Comparison of ENCODE assay signal across 33 cellular contexts in the genomic region with DNA sequence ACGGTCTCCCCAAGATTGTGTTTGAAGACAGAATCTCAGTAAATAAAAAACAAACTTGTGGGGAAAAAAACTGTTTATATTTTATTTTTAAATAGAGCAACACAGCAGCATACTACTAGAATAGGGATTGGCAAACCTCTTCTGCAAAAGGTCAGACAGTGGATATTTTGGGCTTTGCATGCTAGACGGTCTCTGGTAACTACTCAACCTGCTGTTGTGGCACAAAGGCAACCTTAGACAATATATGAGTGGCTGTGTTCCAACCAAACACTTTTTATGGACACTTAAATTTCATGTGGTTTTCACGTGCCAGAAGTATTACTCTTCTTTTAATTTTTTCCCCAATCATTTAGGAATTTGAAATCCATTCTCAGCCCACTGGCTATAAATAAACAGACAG. TPM values are rescaled to one million over a fixed set of nuclear protein-coding genes. Genes with fewer than 3 reads are reported as not detected.
"Had no signal": no experiment of that assay in that cellular context is flagged by ENCODE, and none has a peak within 500 bp of the region (broad histone marks: within the 10 kb centered on the region; RNA-seq: fewer than 3 reads in every experiment).

No MANE protein-coding gene starts in this region.

- H3K27me3 ChIP-seq: Peyer's patch had no signal

- H3K4me3 ChIP-seq: K562, Peyer's patch had no signal

- H3K9me3 ChIP-seq: Peyer's patch had no signal

- H3K4me1 ChIP-seq: Peyer's patch had no signal

- FAIRE-seq: K562 had no signal

- H3K27ac Mint-ChIP-seq: activated B cell treated with CpG ODN at 0.5 μM for 24 hours; activated CD4-positive, alpha-beta memory T cell treated with anti-CD3 and anti-CD28 coated beads, Interleukin-2, amount 10 ng/mL, durations not matched to agents 7 days and 5 days; activated CD8-positive, alpha-beta memory T cell treated with anti-CD3 and anti-CD28 coated beads, Interleukin-2, amount 10 ng/mL, durations not matched to agents 7 days and 5 days; activated naive CD4-positive, alpha-beta T cell treated with anti-CD3 and anti-CD28 coated beads, Interleukin-2, amount 10 ng/mL, durations not matched to agents 7 days and 5 days; activated naive CD8-positive, alpha-beta T cell; activated naive CD8-positive, alpha-beta T cell treated with anti-CD3 and anti-CD28 coated beads, Interleukin-2, amount 50 U/mL, for 24 hours had no signal

- H3K36me3 Mint-ChIP-seq: activated CD8-positive, alpha-beta memory T cell treated with anti-CD3 and anti-CD28 coated beads, Interleukin-2, amount 10 ng/mL, durations not matched to agents 7 days and 5 days; activated naive CD4-positive, alpha-beta T cell treated with anti-CD3 and anti-CD28 coated beads, Interleukin-2, amount 10 ng/mL, durations not matched to agents 7 days and 5 days; activated naive CD8-positive, alpha-beta T cell; brain had no signal

- H3K4me3 Mint-ChIP-seq: activated B cell treated with CpG ODN at 0.5 μM for 24 hours; activated CD4-positive, alpha-beta memory T cell treated with anti-CD3 and anti-CD28 coated beads, Interleukin-2, amount 10 ng/mL, durations not matched to agents 7 days and 5 days; activated CD8-positive, alpha-beta memory T cell treated with anti-CD3 and anti-CD28 coated beads, Interleukin-2, amount 10 ng/mL, durations not matched to agents 7 days and 5 days; activated naive CD4-positive, alpha-beta T cell treated with anti-CD3 and anti-CD28 coated beads, Interleukin-2, amount 10 ng/mL, durations not matched to agents 7 days and 5 days; activated naive CD8-positive, alpha-beta T cell; activated naive CD8-positive, alpha-beta T cell treated with anti-CD3 and anti-CD28 coated beads, Interleukin-2, amount 50 U/mL, for 24 hours; brain had no signal

- H3K36me3 ChIP-seq: Peyer's patch had no signal

- H3K27ac ChIP-seq: Peyer's patch, VCaP had no signal

- H3K4me1 Mint-ChIP-seq: activated B cell treated with CpG ODN at 0.5 μM for 24 hours; activated CD4-positive, alpha-beta memory T cell treated with anti-CD3 and anti-CD28 coated beads, Interleukin-2, amount 10 ng/mL, durations not matched to agents 7 days and 5 days; activated CD8-positive, alpha-beta memory T cell treated with anti-CD3 and anti-CD28 coated beads, Interleukin-2, amount 10 ng/mL, durations not matched to agents 7 days and 5 days; activated naive CD4-positive, alpha-beta T cell treated with anti-CD3 and anti-CD28 coated beads, Interleukin-2, amount 10 ng/mL, durations not matched to agents 7 days and 5 days; activated naive CD8-positive, alpha-beta T cell treated with anti-CD3 and anti-CD28 coated beads, Interleukin-2, amount 50 U/mL, for 24 hours had no signal

- H3K9me3 Mint-ChIP-seq: activated B cell treated with CpG ODN at 0.5 μM for 24 hours; activated CD4-positive, alpha-beta memory T cell treated with anti-CD3 and anti-CD28 coated beads, Interleukin-2, amount 10 ng/mL, durations not matched to agents 7 days and 5 days; activated naive CD4-positive, alpha-beta T cell treated with anti-CD3 and anti-CD28 coated beads, Interleukin-2, amount 10 ng/mL, durations not matched to agents 7 days and 5 days; activated naive CD8-positive, alpha-beta T cell treated with anti-CD3 and anti-CD28 coated beads, Interleukin-2, amount 50 U/mL, for 24 hours had no signal

- DNase-seq: activated B cell treated with CpG ODN at 0.5 μM for 24 hours; activated CD4-positive, alpha-beta memory T cell treated with anti-CD3 and anti-CD28 coated beads, Interleukin-2, amount 10 ng/mL, durations not matched to agents 7 days and 5 days; activated CD4-positive, alpha-beta T cell treated with anti-CD3 and anti-CD28 coated beads for 4 hours; activated CD4-positive, CD25-positive, alpha-beta regulatory T cell treated with anti-CD3 and anti-CD28 coated beads, Interleukin-2, amount 50 U/mL, for 72 hours; activated CD8-positive, alpha-beta memory T cell treated with anti-CD3 and anti-CD28 coated beads for 24 hours; activated CD8-positive, alpha-beta memory T cell treated with anti-CD3 and anti-CD28 coated beads, Interleukin-2, amount 10 ng/mL, durations not matched to agents 7 days and 5 days; activated CD8-positive, alpha-beta memory T cell treated with anti-CD3 and anti-CD28 coated beads, Interleukin-2, amount 50 U/mL, for 48 hours; activated effector memory CD4-positive, alpha-beta T cell treated with Interleukin-2 at 50 U/mL for 16 hours; activated naive CD4-positive, alpha-beta T cell treated with anti-CD3 and anti-CD28 coated beads, Interleukin-2, amount 10 ng/mL, durations not matched to agents 7 days and 5 days; activated naive CD8-positive, alpha-beta T cell treated with anti-CD3 and anti-CD28 coated beads, Interleukin-2, amount 50 U/mL, for 24 hours; activated T-cell treated with anti-CD3 and anti-CD28 coated beads, Interleukin-2, amount 50 U/mL, for 48 hours; NCI-H1092 treated with DMSO at 0.1 percent for 48 hours; NCI-H1417; NCI-H146; NCI-H187; NCI-H2029 treated with DMSO at 0.1 percent for 48 hours; NCI-H2107; NCI-H2171; NCI-H510A; NCI-H526; NCI-H748 treated with DMSO at 0.1 percent for 48 hours; NK-92 treated with Interleukin-12 subunit alpha and Interleukin-12 subunit beta, amount 100 ng/mL, for 24 hours; PC-3; Peyer's patch; RPMI8226; SW 1271; T-helper 1 cell; T-helper 2 cell; T-helper 9 cell had no signal

- H3K27me3 Mint-ChIP-seq: activated CD4-positive, alpha-beta memory T cell treated with anti-CD3 and anti-CD28 coated beads, Interleukin-2, amount 10 ng/mL, durations not matched to agents 7 days and 5 days; activated CD8-positive, alpha-beta memory T cell treated with anti-CD3 and anti-CD28 coated beads, Interleukin-2, amount 10 ng/mL, durations not matched to agents 7 days and 5 days; activated naive CD4-positive, alpha-beta T cell treated with anti-CD3 and anti-CD28 coated beads, Interleukin-2, amount 10 ng/mL, durations not matched to agents 7 days and 5 days; activated naive CD8-positive, alpha-beta T cell had no signal

- ATAC-seq: activated CD8-positive, alpha-beta memory T cell treated with anti-CD3 and anti-CD28 coated beads, Interleukin-2, amount 10 ng/mL, durations not matched to agents 7 days and 5 days; activated naive CD8-positive, alpha-beta T cell treated with anti-CD3 and anti-CD28 coated beads, Interleukin-2, amount 50 U/mL, for 24 hours; K562; PC-3 had no signal

RNA-seq across cellular contexts. Expression of a gene that starts 55.0 kb away (rescaled TPM):
- total RNA-seq: activated B cell treated with CpG ODN at 0.5 μM for 24 hours; activated CD8-positive, alpha-beta memory T cell treated with anti-CD3 and anti-CD28 coated beads, Interleukin-2, amount 10 ng/mL, durations not matched to agents 7 days and 5 days; Peyer's patch had no signal
